Comparison of ENCODE assay signal across 1 cellular context in genomic region chr5:14351086-14351661, GRCh38.
TF ChIP-seq lines count a peak whose summit lies in the region.

No MANE protein-coding gene starts in this region.

TF ChIP-seq in GM23338, 12 proteins besides CTCF, POLR2A, EP300 and RAD21:
- TF ChIP-seq ZNF462 (CRISPR knock-in tag; IDR thresholded peaks at IDR 0.05) (no peak), POLR2AphosphoS5 (IDR thresholded peaks at IDR 0.05; ENCODE audit: low read depth) (no peak), REST (IDR thresholded peaks at IDR 0.05; ENCODE audit: unreplicated experiment) (no peak), EZH2phosphoT487 (IDR thresholded peaks at IDR 0.05; ENCODE audit: unreplicated experiment) (no peak), STAT1 (IDR thresholded peaks at IDR 0.05; ENCODE audit: unreplicated experiment) (no peak), ZNF114 (CRISPR knock-in tag; IDR thresholded peaks at IDR 0.05) (no peak), ZNF331 (CRISPR knock-in tag; IDR thresholded peaks at IDR 0.05; ENCODE audit: low read depth) (no peak), CREB1 (CRISPR knock-in tag; IDR thresholded peaks at IDR 0.05; ENCODE audit: low read depth) (no peak)
